8 cellular contexts compared by ENCODE assay signal in genomic region chr2:44981714-44982108, GRCh38. TPM values are rescaled to one million over a fixed set of nuclear protein-coding genes. Genes with fewer than 3 reads are reported as not detected.
A peak's percentile ranks its signal among the peaks of the same experiment; 100 is the strongest.
DNase-seq lines count a peak whose midpoint lies in the region; ATAC-seq and TF ChIP-seq lines count a peak whose summit lies in the region.

No MANE protein-coding gene starts in this region.

- H3K36me3 ChIP-seq in MM.1S (replicated peaks; ENCODE audit: insufficient read depth, low read length), result no peaks in the 10 kb centered on the region
- H3K36me3 ChIP-seq in osteoblast (ENCODE audit: insufficient read depth, low read length), result no peaks in the 10 kb centered on the region
- H3K36me3 ChIP-seq in tibial artery, result no peaks in the 10 kb centered on the region

- peaks cover 2% of the 10 kb centered on the region for H3K4me1 Mint-ChIP-seq in activated T-helper 2 cell treated with anti-CD3 and anti-CD28 coated beads, Interferon-gamma antibody, Interleukin-2, Interleukin-4, amounts not matched to agents 10 μg/mL and 5 μg/mL and 100 μg/mL, durations not matched to agents 14 hours and 24 hours and 36 hours (ENCODE audit: low read depth)

- ATAC-seq in foreskin keratinocyte (peak; percentile 70), HG02870 (IDR thresholded peaks at IDR 0.05; ENCODE audit: unreplicated experiment) (no peak)

- H4K20me1 ChIP-seq in MM.1S (ENCODE audit: insufficient read depth, low read length) (no peaks in the 10 kb centered on the region), osteoblast (ENCODE audit: insufficient read depth, low read length) (no peaks in the 10 kb centered on the region)

- H3K27ac Mint-ChIP-seq in activated T-helper 2 cell treated with anti-CD3 and anti-CD28 coated beads, Interferon-gamma antibody, Interleukin-2, Interleukin-4, amounts not matched to agents 10 μg/mL and 5 μg/mL and 100 μg/mL, durations not matched to agents 14 hours and 24 hours and 36 hours, result no peak overlapping the region

- no peaks in the 10 kb centered on the region for H3K9me3 ChIP-seq in MM.1S (replicated peaks; ENCODE audit: insufficient read depth, low read length)
- H3K9me3 ChIP-seq in osteoblast (ENCODE audit: low read depth, low read length), result no peaks in the 10 kb centered on the region
- H3K9me3 ChIP-seq in tibial artery, result no peaks in the 10 kb centered on the region

- H2AFZ ChIP-seq in MM.1S (ENCODE audit: low read length) (no peak overlapping the region), osteoblast (ENCODE audit: low read length) (peak overlapping the region; percentile 32)

- no peak overlapping the region for H3K9ac ChIP-seq in MM.1S (ENCODE audit: low read length)

- H3K27ac ChIP-seq in MM.1S (ENCODE audit: low read length) (no peak overlapping the region), foreskin keratinocyte (no peak overlapping the region), osteoblast (ENCODE audit: low read depth, low read length) (no peak overlapping the region), tibial artery (no peak overlapping the region)

- H3K27me3 ChIP-seq in MM.1S (replicated peaks; ENCODE audit: insufficient read depth, low read length) (no peaks in the 10 kb centered on the region), foreskin keratinocyte (peaks cover 39% of the 10 kb centered on the region), osteoblast (ENCODE audit: insufficient read depth, low read length) (peaks cover 12% of the 10 kb centered on the region), tibial artery (peaks cover 0 to 20% of the 10 kb centered on the region in 2 donors)

- H3K4me1 ChIP-seq in MM.1S (ENCODE audit: low read length) (no peaks in the 10 kb centered on the region), foreskin keratinocyte (no peaks in the 10 kb centered on the region), osteoblast (ENCODE audit: insufficient read depth, low read length) (no peaks in the 10 kb centered on the region), tibial artery (no peaks in the 10 kb centered on the region)

- no peaks in the 10 kb centered on the region for H3F3A ChIP-seq in MM.1S (ENCODE audit: insufficient read depth, low read length)

- H3K4me2 ChIP-seq in MM.1S (ENCODE audit: low read depth, low read length) (peak overlapping the region; percentile 4; the same call in 1 of the 2 replicates), osteoblast (ENCODE audit: insufficient read depth, low read length) (peak overlapping the region; percentile 20)

- no peaks in the 10 kb centered on the region for H3K9me2 ChIP-seq in MM.1S (replicated peaks; ENCODE audit: insufficient read depth, low read length)

- TF ChIP-seq CTCF in MM.1S (IDR thresholded peaks at IDR 0.05; ENCODE audit: low read length) (peak; percentile 85), foreskin keratinocyte (conservative IDR thresholded peaks at IDR 0.05) (peak; percentile 86), osteoblast (IDR thresholded peaks at IDR 0.05; ENCODE audit: extremely low read depth, low read depth, low read length) (peak; percentile 91), tibial artery (IDR thresholded peaks at IDR 0.05) (peak; percentile 78 to 87)

- H3K36me3 Mint-ChIP-seq in activated T-helper 2 cell treated with anti-CD3 and anti-CD28 coated beads, Interferon-gamma antibody, Interleukin-2, Interleukin-4, amounts not matched to agents 10 μg/mL and 5 μg/mL and 100 μg/mL, durations not matched to agents 14 hours and 24 hours and 36 hours (ENCODE audit: low read depth), result no peaks in the 10 kb centered on the region

- peak; percentile 71 for DNase-seq in EH (ENCODE audit: low read depth)
- peak; percentile 61 for DNase-seq in MM.1S
- peak; percentile 64 to 71 for DNase-seq in SHP77 (lab: John Stamatoyannopoulos, UW)
- DNase-seq in activated T-helper 2 cell treated with anti-CD3 and anti-CD28 coated beads, Interferon-gamma antibody, Interleukin-2, Interleukin-4, amounts not matched to agents 10 μg/mL and 5 μg/mL and 100 μg/mL, durations not matched to agents 14 hours and 24 hours and 36 hours (ENCODE audit: low spot score), result peak; percentile 47
- DNase-seq in foreskin keratinocyte, result peak in 1 of 2 donors; percentile 51
- peak; percentile 93 for DNase-seq in osteoblast (ENCODE audit: insufficient read length, low spot score, missing footprints)
- DNase-seq in tibial artery, result peak; percentile 58 to 81

- H3K4me3 Mint-ChIP-seq in activated T-helper 2 cell treated with anti-CD3 and anti-CD28 coated beads, Interferon-gamma antibody, Interleukin-2, Interleukin-4, amounts not matched to agents 10 μg/mL and 5 μg/mL and 100 μg/mL, durations not matched to agents 14 hours and 24 hours and 36 hours (ENCODE audit: low read depth), result no peak overlapping the region

- H3K9me3 Mint-ChIP-seq in activated T-helper 2 cell treated with anti-CD3 and anti-CD28 coated beads, Interferon-gamma antibody, Interleukin-2, Interleukin-4, amounts not matched to agents 10 μg/mL and 5 μg/mL and 100 μg/mL, durations not matched to agents 14 hours and 24 hours and 36 hours, result no peaks in the 10 kb centered on the region

- no peak overlapping the region for H3K4me3 ChIP-seq in MM.1S (ENCODE audit: low read length)
- H3K4me3 ChIP-seq in osteoblast (ENCODE audit: insufficient read depth, low read length), result no peak overlapping the region
- H3K4me3 ChIP-seq in tibial artery, result no peak overlapping the region

- no peaks in the 10 kb centered on the region for H3K79me2 ChIP-seq in MM.1S (ENCODE audit: low read length)
- H3K79me2 ChIP-seq in osteoblast (ENCODE audit: insufficient read depth, low read length), result no peaks in the 10 kb centered on the region

- intact Hi-C loops in activated T-helper 2 cell treated with anti-CD3 and anti-CD28 coated beads, Interferon-gamma antibody, Interleukin-2, Interleukin-4, amounts not matched to agents 10 μg/mL and 5 μg/mL and 100 μg/mL, durations not matched to agents 14 hours and 24 hours and 36 hours (cut with micrococcal nuclease), result loop anchor here (1.0 to 2.0 kb wide), 3 partner anchors 33 to 597 kb away; no protein-coding TSS in a partner anchor
- intact Hi-C loops in tibial artery (cut with DNase I; ENCODE audit: low total_unique reads), result loop anchor here (2.0 to 5.0 kb wide), 2 partner anchors 36 to 515 kb away; no protein-coding TSS in a partner anchor

- peaks cover 18% of the 10 kb centered on the region for H3K27me3 Mint-ChIP-seq in activated T-helper 2 cell treated with anti-CD3 and anti-CD28 coated beads, Interferon-gamma antibody, Interleukin-2, Interleukin-4, amounts not matched to agents 10 μg/mL and 5 μg/mL and 100 μg/mL, durations not matched to agents 14 hours and 24 hours and 36 hours (ENCODE audit: low read depth)

RNA-seq across cellular contexts. Expression of gene SIX2, which starts 27.5 kb away (rescaled TPM):
- not detected in 2 replicates for total RNA-seq in activated T-helper 2 cell treated with anti-CD3 and anti-CD28 coated beads, Interferon-gamma antibody, Interleukin-2, Interleukin-4, amounts not matched to agents 10 μg/mL and 5 μg/mL and 100 μg/mL, durations not matched to agents 14 hours and 24 hours and 36 hours
- total RNA-seq in foreskin keratinocyte (not detected in 2 replicates), osteoblast (14.8 and 15.9 TPM in 2 replicates)
- polyA plus RNA-seq in foreskin keratinocyte, result 0.06 TPM in 1 of 2 replicates, not detected in the other

RNA-seq across cellular contexts. Expression of gene SIX3, which starts 40.2 kb away (rescaled TPM):
- 0.25 and 0.34 TPM in 2 replicates for total RNA-seq in activated T-helper 2 cell treated with anti-CD3 and anti-CD28 coated beads, Interferon-gamma antibody, Interleukin-2, Interleukin-4, amounts not matched to agents 10 μg/mL and 5 μg/mL and 100 μg/mL, durations not matched to agents 14 hours and 24 hours and 36 hours
- not detected in 2 replicates for total RNA-seq in foreskin keratinocyte
- polyA plus RNA-seq in foreskin keratinocyte, result not detected in 2 replicates
- not detected in 2 replicates for total RNA-seq in osteoblast

Comparison
In these comparisons a context has a peak if more than half of its experiments do, and no peak if none do; other contexts are left out.
1. RNA of gene SIX2, which starts 27.5 kb away (total RNA-seq): 14.8 to 15.9 TPM in osteoblast; not detected in activated T-helper 2 cell treated with anti-CD3 and anti-CD28 coated beads, Interferon-gamma antibody, Interleukin-2, Interleukin-4, amounts not matched to agents 10 μg/mL and 5 μg/mL and 100 μg/mL, durations not matched to agents 14 hours and 24 hours and 36 hours and not detected in foreskin keratinocyte; every median in the first group is over 10 times any median in the second.
2. Peak in every context shown above with its lines, with median percentiles within 50 percentile points of each other: CTCF ChIP-seq.